ENCODE assay signal across 8 cellular contexts in the genomic region with DNA sequence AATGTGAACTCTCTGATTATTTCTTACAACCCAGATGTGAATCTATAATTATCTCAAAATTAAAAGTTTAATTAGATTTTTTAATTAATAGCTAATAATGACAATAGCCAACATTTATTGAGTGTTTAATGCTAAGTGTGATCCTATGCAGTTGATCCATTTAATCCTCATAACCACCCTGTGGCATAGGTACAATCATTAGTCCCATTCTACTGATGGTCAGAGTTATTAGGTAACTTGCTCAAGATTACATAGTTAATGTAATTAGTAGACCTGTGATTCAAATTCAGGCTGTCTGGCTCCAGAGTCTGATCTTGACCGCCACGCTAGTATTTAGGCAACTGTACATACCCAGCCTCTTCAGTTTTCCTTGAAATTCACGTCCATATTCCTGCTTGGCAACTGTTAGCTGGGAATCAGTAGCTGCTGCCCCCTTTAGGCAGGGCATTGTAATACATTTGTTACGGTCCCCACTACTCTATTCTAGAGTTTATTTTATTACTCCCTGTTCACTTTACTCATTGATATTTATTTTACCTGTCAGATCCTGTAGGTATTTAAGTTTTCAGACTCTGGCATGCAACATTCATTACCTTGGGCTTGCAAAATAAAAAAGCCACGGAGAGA. TPM values are rescaled to one million over a fixed set of nuclear protein-coding genes. Genes with fewer than 3 reads are reported as not detected.
DNase-seq lines count a peak whose midpoint lies in the region; ATAC-seq and TF ChIP-seq lines count a peak whose summit lies in the region.

No MANE protein-coding gene starts in this region.

- no CpG with 5 or more reads among the region's 5 CpGs for WGBS in trophoblast cell (ENCODE audit: extremely low coverage, insufficient coverage, insufficient read length)

- POLR2A ChIA-PET in naive thymus-derived CD8-positive, alpha-beta T cell (lab: Charles Lee) = no interaction called here

- no peak for ATAC-seq in HG02885 (IDR thresholded peaks at IDR 0.05; ENCODE audit: poor library complexity, unreplicated experiment)
- ATAC-seq in activated T-cell treated with anti-CD3 and anti-CD28 coated beads, Interleukin-2, amount 50 U/mL, for 4 hours = no peak
- no peak for ATAC-seq in naive thymus-derived CD8-positive, alpha-beta T cell

- no peak overlapping the region for H2BK120ac ChIP-seq in trophoblast cell (ENCODE audit: insufficient read depth, low read length, poor library complexity)

- peak; percentile 64 for TF ChIP-seq CTCF in cardiac fibroblast (IDR thresholded peaks at IDR 0.05; ENCODE audit: low read depth, low read length)

- no peaks in the 10 kb centered on the region for H3K36me3 Mint-ChIP-seq in activated T-cell treated with anti-CD3 and anti-CD28 coated beads, Interleukin-2, amount 50 U/mL, for 4 hours (ENCODE audit: insufficient read depth)
- H3K36me3 Mint-ChIP-seq in naive thymus-derived CD8-positive, alpha-beta T cell = peaks cover 0 to 1% (median 1%) of the 10 kb centered on the region in 3 donors

- H3K27me3 ChIP-seq in trophoblast cell (ENCODE audit: insufficient read depth, low read length) = no peaks in the 10 kb centered on the region

- H2BK12ac ChIP-seq in trophoblast cell (ENCODE audit: low read length) = no peak overlapping the region

- no peak overlapping the region for H3K4ac ChIP-seq in trophoblast cell (ENCODE audit: low read depth, low read length)

- no peak overlapping the region for H3K4me2 ChIP-seq in trophoblast cell (ENCODE audit: low read length)

- no peaks in the 10 kb centered on the region for H3K79me1 ChIP-seq in trophoblast cell (ENCODE audit: low read length)

- no peak overlapping the region for H3K4me3 Mint-ChIP-seq in activated T-cell treated with anti-CD3 and anti-CD28 coated beads, Interleukin-2, amount 50 U/mL, for 4 hours
- no peak overlapping the region for H3K4me3 Mint-ChIP-seq in naive thymus-derived CD8-positive, alpha-beta T cell

- no peaks in the 10 kb centered on the region for H3K36me3 ChIP-seq in trophoblast cell (ENCODE audit: control insufficient read depth in 1 of 2, insufficient read depth in 2 of 2, low read length in 2 of 2)

- H2BK5ac ChIP-seq in trophoblast cell (ENCODE audit: low read depth, low read length, poor library complexity) = no peak overlapping the region

- H4K8ac ChIP-seq in trophoblast cell (ENCODE audit: low read depth, low read length) = no peak overlapping the region

- H3K9ac ChIP-seq in trophoblast cell (ENCODE audit: low read length) = no peak overlapping the region

- no peaks in the 10 kb centered on the region for H3K4me1 Mint-ChIP-seq in activated T-cell treated with anti-CD3 and anti-CD28 coated beads, Interleukin-2, amount 50 U/mL, for 4 hours (ENCODE audit: low read depth)
- H3K4me1 Mint-ChIP-seq in naive thymus-derived CD8-positive, alpha-beta T cell = no peaks in the 10 kb centered on the region

- peaks cover 3% of the 10 kb centered on the region for H3K9me3 ChIP-seq in trophoblast cell (ENCODE audit: insufficient read depth, low read depth, low read length)

- H3K18ac ChIP-seq in trophoblast cell (ENCODE audit: low read length) = no peak overlapping the region

- no peak overlapping the region for H3K23ac ChIP-seq in trophoblast cell (ENCODE audit: low read length)

- peaks cover 3% of the 10 kb centered on the region for H3K27me3 Mint-ChIP-seq in activated T-cell treated with anti-CD3 and anti-CD28 coated beads, Interleukin-2, amount 50 U/mL, for 4 hours (ENCODE audit: low read depth)
- no peaks in the 10 kb centered on the region for H3K27me3 Mint-ChIP-seq in naive thymus-derived CD8-positive, alpha-beta T cell

- no peaks in the 10 kb centered on the region for H3K79me2 ChIP-seq in trophoblast cell (ENCODE audit: control insufficient read depth, insufficient read depth, low read length, poor library complexity)

- no peak overlapping the region for H3K27ac ChIP-seq in trophoblast cell (ENCODE audit: low read depth, low read length)

- H3K4me3 ChIP-seq in cardiac fibroblast (replicated peaks in 1 of 2; ENCODE audit: low read depth in 2 of 2, low read length in 2 of 2) = no peak overlapping the region
- no peak overlapping the region for H3K4me3 ChIP-seq in trophoblast cell (ENCODE audit: low read depth, low read length)

- peak; percentile 12 for DNase-seq in NOMO-1 treated with DMSO at 0.1 percent for 48 hours (lab: John Stamatoyannopoulos, UW; ENCODE audit: unreplicated experiment)
- no peak for DNase-seq in NOMO-1 treated with dmso at 0.1 percent for 144 hours (lab: John Stamatoyannopoulos, UW; ENCODE audit: unreplicated experiment)
- DNase-seq in Kasumi-1 (lab: John Stamatoyannopoulos, UW) = peak; percentile 64 to 80
- peak in 1 of 2 donors; percentile 36 for DNase-seq in cardiac fibroblast (ENCODE audit: low read depth in 2 of 2)
- peak; percentile 28 to 63 for DNase-seq in trophoblast cell
- DNase-seq in activated T-cell treated with anti-CD3 and anti-CD28 coated beads, Interleukin-2, amount 50 U/mL, for 4 hours = no peak
- no peak for DNase-seq in naive thymus-derived CD8-positive, alpha-beta T cell

- no peaks in the 10 kb centered on the region for H3K4me1 ChIP-seq in trophoblast cell (ENCODE audit: control insufficient read depth in 1 of 2, insufficient read depth in 2 of 2, low read length in 2 of 2)

- H4K12ac ChIP-seq in trophoblast cell (ENCODE audit: low read depth, low read length) = no peak overlapping the region

- no peak overlapping the region for H2AFZ ChIP-seq in trophoblast cell (ENCODE audit: insufficient read depth, low read length, poor library complexity)

- peak overlapping the region in 1 of 10 donors; percentile 56 for H3K27ac Mint-ChIP-seq in naive thymus-derived CD8-positive, alpha-beta T cell

- no peak overlapping the region for H4K91ac ChIP-seq in trophoblast cell (ENCODE audit: low read depth, low read length)

- H3K9me3 Mint-ChIP-seq in activated T-cell treated with anti-CD3 and anti-CD28 coated beads, Interleukin-2, amount 50 U/mL, for 4 hours = peaks cover under 1% of the 10 kb centered on the region
- peaks cover 0 to 21% (median 3%) of the 10 kb centered on the region in 9 donors for H3K9me3 Mint-ChIP-seq in naive thymus-derived CD8-positive, alpha-beta T cell

- no peak overlapping the region for H3K14ac ChIP-seq in trophoblast cell (ENCODE audit: low read length)

- H2AK5ac ChIP-seq in trophoblast cell (ENCODE audit: low read length) = no peak overlapping the region

RNA-seq across cellular contexts. Expression of gene TEC, which starts 20.6 kb away (rescaled TPM):
- 0.25 and 0.43 TPM in 2 replicates for polyA plus RNA-seq in trophoblast cell (2013)
- total RNA-seq in activated T-cell treated with anti-CD3 and anti-CD28 coated beads, Interleukin-2, amount 50 U/mL, for 4 hours = 1 to 10 TPM in 1 of 3 donors, under 1 TPM in 2; 0.82 to 1.4 (median 0.83) TPM
- 1 to 10 TPM; 4.3 to 4.7 TPM for total RNA-seq in naive thymus-derived CD8-positive, alpha-beta T cell
- polyA plus RNA-seq in naive thymus-derived CD8-positive, alpha-beta T cell = 1 to 10 TPM; 1.1 to 2.5 (median 1.4) TPM

RNA-seq across cellular contexts. Expression of gene SLAIN2, which starts 51.1 kb away (rescaled TPM):
- polyA plus RNA-seq in trophoblast cell (2013) = 131 and 137 TPM in 2 replicates
- 10 to 100 TPM; 66.3 to 75.4 (median 72.0) TPM for total RNA-seq in activated T-cell treated with anti-CD3 and anti-CD28 coated beads, Interleukin-2, amount 50 U/mL, for 4 hours
- total RNA-seq in naive thymus-derived CD8-positive, alpha-beta T cell = 100 to 1,000 TPM in 1 of 2 experiments, 10 to 100 TPM in 1; 98.3 to 109 TPM
- polyA plus RNA-seq in naive thymus-derived CD8-positive, alpha-beta T cell = 10 to 100 TPM; 25.9 to 39.3 (median 33.6) TPM

Comparison
In these comparisons a context has a peak if more than half of its experiments do, and no peak if none do; other contexts are left out.
1. DNase-seq: peak in NOMO-1 treated with DMSO at 0.1 percent for 48 hours (single experiment), Kasumi-1 (2 of 2) and trophoblast cell (2 of 2); none in NOMO-1 treated with dmso at 0.1 percent for 144 hours (single experiment), activated T-cell treated with anti-CD3 and anti-CD28 coated beads, Interleukin-2, amount 50 U/mL, for 4 hours (single experiment) and naive thymus-derived CD8-positive, alpha-beta T cell (0 of 10).